ENCODE assay signal across 25 cellular contexts in genomic region chr16:35685085-35685484, GRCh38.
"Had no signal": no experiment of that assay in that cellular context is flagged by ENCODE, and none has a peak within 500 bp of the region (broad histone marks: within the 10 kb centered on the region; RNA-seq: fewer than 3 reads in every experiment).

No MANE protein-coding gene starts in this region.

- DNase-seq: colonic mucosa; cortex of kidney; dermis blood vessel endothelial cell; dorsolateral prefrontal cortex; effector CD4-positive, alpha-beta T cell; effector CD8-positive, alpha-beta T cell; effector memory CD4-positive, alpha-beta T cell; effector memory CD8-positive, alpha-beta T cell; endodermal cell; erythroblast; esophagus squamous epithelium; foreskin fibroblast; foreskin keratinocyte; foreskin melanocyte; gastrocnemius medialis; glutamatergic neuron; head of caudate nucleus; heart left ventricle; heart right ventricle had no signal

- H3K4me1 ChIP-seq: colonic mucosa, esophagus muscularis mucosa, esophagus squamous epithelium, foreskin keratinocyte, gastrocnemius medialis, gastroesophageal sphincter had no signal

- H3K36me3 ChIP-seq: colonic mucosa, esophagus muscularis mucosa, esophagus squamous epithelium, gastrocnemius medialis, gastroesophageal sphincter, heart left ventricle, heart right ventricle had no signal

- H3K4me3 ChIP-seq: colonic mucosa, coronary artery, dorsolateral prefrontal cortex, esophagus muscularis mucosa, esophagus squamous epithelium, gastrocnemius medialis, gastroesophageal sphincter, heart left ventricle, heart right ventricle had no signal

- H3K27ac ChIP-seq: colonic mucosa, coronary artery, dorsolateral prefrontal cortex, epithelial cell of prostate, esophagus muscularis mucosa, esophagus squamous epithelium, foreskin keratinocyte, gastrocnemius medialis, gastroesophageal sphincter, heart left ventricle, heart right ventricle had no signal

- H3K9me3 ChIP-seq: colonic mucosa, gastrocnemius medialis had no signal

- H3K27ac Mint-ChIP-seq: dendritic cell treated with granulocyte-macrophage colony-stimulating factor and Interleukin-4, amounts not matched to agents 40 ng/mL and 50 ng/mL, for 4 days; effector memory CD8-positive, alpha-beta T cell; endodermal cell had no signal

- H3K27me3 Mint-ChIP-seq: dendritic cell treated with granulocyte-macrophage colony-stimulating factor and Interleukin-4, amounts not matched to agents 40 ng/mL and 50 ng/mL, for 4 days; effector memory CD8-positive, alpha-beta T cell had no signal

- H3K27me3 ChIP-seq: colonic mucosa, esophagus muscularis mucosa, esophagus squamous epithelium, foreskin keratinocyte, gastrocnemius medialis, gastroesophageal sphincter, heart left ventricle, heart right ventricle had no signal

- H3K4me3 Mint-ChIP-seq: dendritic cell treated with granulocyte-macrophage colony-stimulating factor and Interleukin-4, amounts not matched to agents 40 ng/mL and 50 ng/mL, for 4 days; effector memory CD8-positive, alpha-beta T cell; endodermal cell had no signal

- H3K4me1 Mint-ChIP-seq: endodermal cell had no signal

- ATAC-seq: effector memory CD8-positive, alpha-beta T cell; esophagus mucosa; foreskin keratinocyte; gastrocnemius medialis; gastroesophageal sphincter; heart left ventricle; heart right ventricle had no signal
